15 cellular contexts compared by ENCODE assay signal in genomic region chr10:42513921-42514320, GRCh38.
DNase-seq lines count a peak whose midpoint lies in the region; TF ChIP-seq lines count a peak whose summit lies in the region.
"Had no signal": no experiment of that assay in that cellular context is flagged by ENCODE, and none has a peak within 500 bp of the region (broad histone marks: within the 10 kb centered on the region; RNA-seq: fewer than 3 reads in every experiment).

No MANE protein-coding gene starts in this region.

- H2BK120ac ChIP-seq in H9 (ENCODE audit: low read depth, low read length, poor library complexity, severe bottlenecking), result no peak overlapping the region

- no peaks in the 10 kb centered on the region for H3K4me1 ChIP-seq in HEK293 (ENCODE audit: control insufficient read depth, insufficient read depth, low read length)
- H3K4me1 ChIP-seq in endodermal cell (ENCODE audit: control insufficient read depth, insufficient read depth, low read length), result no peaks in the 10 kb centered on the region
- H3K4me1 ChIP-seq in H9 (ENCODE audit: insufficient read depth, low read length), result no peaks in the 10 kb centered on the region
- H3K4me1 ChIP-seq: HAP-1 had no signal

- H3K18ac ChIP-seq in H9 (ENCODE audit: insufficient read length, low read depth, low read length), result no peak overlapping the region

- H3K9ac ChIP-seq in endodermal cell (ENCODE audit: extremely low read depth, low read length, poor library complexity, severe bottlenecking) (no peak overlapping the region), H9 (ENCODE audit: extremely low read depth, insufficient read length, low read length) (no peak overlapping the region)

- no peak overlapping the region for H4K5ac ChIP-seq in H9 (ENCODE audit: insufficient read length, low read depth, low read length)

- H3K79me2 ChIP-seq in H9 (ENCODE audit: insufficient read depth, low read length), result no peaks in the 10 kb centered on the region

- DNase-seq in HEK293T (ENCODE audit: extremely low spot score), result no peak
- no peak for DNase-seq in endodermal cell
- no peak for DNase-seq in NCI-H345 treated with DMSO at 0.1 percent for 48 hours (lab: John Stamatoyannopoulos, UW; ENCODE audit: unreplicated experiment)
- DNase-seq in activated CD4-positive, alpha-beta T cell treated with anti-CD3 and anti-CD28 coated beads, Interleukin-2, amount 10 ng/mL, durations not matched to agents 7 days and 5 days, result no peak
- DNase-seq in H9, result no peak
- DNase-seq: C1 segment of cervical spinal cord; Calu3; CD4-positive, alpha-beta memory T cell; COR-L47; DMS53; DMS79 treated with DMSO at 0.1 percent for 48 hours; GF-D8 had no signal

- H2BK20ac ChIP-seq in H9 (ENCODE audit: low read depth, low read length, poor library complexity, severe bottlenecking), result no peak overlapping the region

- H3K27me3 Mint-ChIP-seq in endodermal cell (ENCODE audit: insufficient read depth) (peaks cover 2% of the 10 kb centered on the region), H9 (ENCODE audit: low read depth) (peaks cover 6% of the 10 kb centered on the region)
- no peaks in the 10 kb centered on the region for H3K27me3 Mint-ChIP-seq in activated CD4-positive, alpha-beta T cell treated with anti-CD3 and anti-CD28 coated beads, Interleukin-2, amount 10 ng/mL, durations not matched to agents 7 days and 5 days
- H3K27me3 Mint-ChIP-seq: CD4-positive, alpha-beta memory T cell had no signal

- H3K79me1 ChIP-seq in H9 (ENCODE audit: insufficient read depth, low read depth, low read length, poor library complexity, severe bottlenecking), result no peaks in the 10 kb centered on the region

- H3K4me1 Mint-ChIP-seq in endodermal cell (no peaks in the 10 kb centered on the region), H9 (no peaks in the 10 kb centered on the region)
- no peaks in the 10 kb centered on the region for H3K4me1 Mint-ChIP-seq in activated CD4-positive, alpha-beta T cell treated with anti-CD3 and anti-CD28 coated beads, Interleukin-2, amount 10 ng/mL, durations not matched to agents 7 days and 5 days
- H3K4me1 Mint-ChIP-seq: CD4-positive, alpha-beta memory T cell; GM23338 had no signal

- no peaks in the 10 kb centered on the region for H3K23me2 ChIP-seq in H9 (ENCODE audit: insufficient read length, low read depth, low read length, poor library complexity, severe bottlenecking)

- H3K23ac ChIP-seq in H9 (ENCODE audit: insufficient read length, low read depth, low read length), result no peak overlapping the region

- H3K9me3 Mint-ChIP-seq in endodermal cell (peaks cover 94% of the 10 kb centered on the region), H9 (peaks cover 93 to 96% of the 10 kb centered on the region in 2 experiments)
- H3K9me3 Mint-ChIP-seq in activated CD4-positive, alpha-beta T cell treated with anti-CD3 and anti-CD28 coated beads, Interleukin-2, amount 10 ng/mL, durations not matched to agents 7 days and 5 days, result peaks cover 63% of the 10 kb centered on the region

- H4K91ac ChIP-seq in H9 (ENCODE audit: insufficient read length, low read depth, low read length), result no peak overlapping the region

- H2AFZ ChIP-seq in H9 (ENCODE audit: low read length), result no peak overlapping the region
- H2AFZ ChIP-seq: GM23338 had no signal

- no peak overlapping the region for H2AK5ac ChIP-seq in H9 (ENCODE audit: insufficient read length, low read length)

- no peak overlapping the region for H2BK5ac ChIP-seq in H9 (ENCODE audit: insufficient read length, low read length)

- H2BK15ac ChIP-seq in H9 (ENCODE audit: low read depth, low read length), result no peak overlapping the region

- H3K27me3 ChIP-seq in endodermal cell (ENCODE audit: control insufficient read depth, insufficient read depth, low read length, poor library complexity, severe bottlenecking), result no peaks in the 10 kb centered on the region
- H3K27me3 ChIP-seq in H9 (ENCODE audit: insufficient read depth, low read length), result no peaks in the 10 kb centered on the region

- POLR2A ChIA-PET in HEK293 (lab: Yijun Ruan, JAX), result no interaction called here
- POLR2A ChIA-PET in HEK293T (lab: Yijun Ruan, JAX), result no interaction called here
- POLR2A ChIA-PET in activated CD4-positive, alpha-beta T cell treated with anti-CD3 and anti-CD28 coated beads, Interleukin-2, amount 10 ng/mL, durations not matched to agents 7 days and 5 days (lab: Charles Lee), result no interaction called here

- H3K27ac Mint-ChIP-seq in endodermal cell (no peak overlapping the region), H9 (no peak overlapping the region)
- H3K27ac Mint-ChIP-seq in activated CD4-positive, alpha-beta T cell treated with anti-CD3 and anti-CD28 coated beads, Interleukin-2, amount 10 ng/mL, durations not matched to agents 7 days and 5 days, result no peak overlapping the region
- H3K27ac Mint-ChIP-seq: CD4-positive, alpha-beta memory T cell; GM23338 had no signal

- no peak overlapping the region for H2BK12ac ChIP-seq in H9 (ENCODE audit: insufficient read length, low read depth, low read length)

- no peak overlapping the region for H3T11ph ChIP-seq in H9 (ENCODE audit: low read length)

- H3K36me3 Mint-ChIP-seq in endodermal cell (ENCODE audit: low read depth) (no peaks in the 10 kb centered on the region), H9 (ENCODE audit: insufficient read depth in 1 of 3, low read depth in 3 of 3) (peaks cover 16 to 41% (median 20%) of the 10 kb centered on the region in 3 experiments)
- peaks cover 21% of the 10 kb centered on the region for H3K36me3 Mint-ChIP-seq in activated CD4-positive, alpha-beta T cell treated with anti-CD3 and anti-CD28 coated beads, Interleukin-2, amount 10 ng/mL, durations not matched to agents 7 days and 5 days (ENCODE audit: low read depth)

- CTCF ChIA-PET in HEK293 (lab: Yijun Ruan, JAX), result no interaction called here
- CTCF ChIA-PET in HEK293T (lab: Yijun Ruan, JAX), result no interaction called here
- CTCF ChIA-PET in activated CD4-positive, alpha-beta T cell treated with anti-CD3 and anti-CD28 coated beads, Interleukin-2, amount 10 ng/mL, durations not matched to agents 7 days and 5 days (lab: Charles Lee), result interaction anchor here (0.6 kb wide), 1 partner anchor 292 kb away, joined by 3 read pairs; no protein-coding TSS in a partner anchor

- H3K56ac ChIP-seq in H9 (ENCODE audit: insufficient read length, low read depth, low read length), result no peak overlapping the region

- H3K27ac ChIP-seq in HEK293 (ENCODE audit: extremely low read depth, low read depth, low read length) (no peak overlapping the region), endodermal cell (ENCODE audit: low read depth, low read length) (no peak overlapping the region), H9 (ENCODE audit: insufficient read length, low read depth, low read length) (no peak overlapping the region)

- H4K20me1 ChIP-seq in H9 (ENCODE audit: control insufficient read depth, insufficient read depth, insufficient read length), result no peaks in the 10 kb centered on the region

- H3K4me3 Mint-ChIP-seq in endodermal cell, result no peak overlapping the region
- H3K4me3 Mint-ChIP-seq in activated CD4-positive, alpha-beta T cell treated with anti-CD3 and anti-CD28 coated beads, Interleukin-2, amount 10 ng/mL, durations not matched to agents 7 days and 5 days, result no peak overlapping the region
- no peak overlapping the region for H3K4me3 Mint-ChIP-seq in H9
- H3K4me3 Mint-ChIP-seq: CD4-positive, alpha-beta memory T cell; GM23338 had no signal

- no peak overlapping the region for H4K8ac ChIP-seq in H9 (replicated peaks; ENCODE audit: insufficient read length, low read depth, low read length)

- no peak overlapping the region for H3K4me2 ChIP-seq in H9 (ENCODE audit: insufficient read depth, insufficient read length, low read length)
- H3K4me2 ChIP-seq: GM23338 had no signal

- TF ChIP-seq CTCF in HEK293 (tag by site-specific recombination; IDR thresholded peaks at IDR 0.05), result no peak
- TF ChIP-seq CTCF in endodermal cell (conservative IDR thresholded peaks at IDR 0.05), result no peak
- TF ChIP-seq CTCF in H9 (conservative IDR thresholded peaks at IDR 0.05), result no peak

- H3K4ac ChIP-seq in H9 (ENCODE audit: low read depth, low read length), result no peak overlapping the region

- H3K4me3 ChIP-seq in HEK293 (ENCODE audit: low read depth, low read length) (no peak overlapping the region), endodermal cell (ENCODE audit: low read length) (peak overlapping the region; percentile 53)
- H3K4me3 ChIP-seq: GM23338, HAP-1 had no signal

- WGBS in endodermal cell (ENCODE audit: insufficient coverage in 1 of 2, insufficient read length in 1 of 2), 2 experiments, result 93 to 100% methylated on average over 2 to 3 of the region's 3 CpGs
- WGBS in H9 (ENCODE audit: extremely low coverage, insufficient read length, low lambda C conversion rate), result no CpG with 5 or more reads among the region's 3 CpGs

- no peak overlapping the region for H3K14ac ChIP-seq in H9 (ENCODE audit: insufficient read depth, low read length)

- H3K36me3 ChIP-seq in HEK293 (ENCODE audit: control insufficient read depth in 2 of 2, insufficient read depth in 1 of 2, low read length in 2 of 2) (no peaks in the 10 kb centered on the region), endodermal cell (ENCODE audit: control insufficient read depth, insufficient read depth, low read length) (no peaks in the 10 kb centered on the region)
- H3K36me3 ChIP-seq: HAP-1 had no signal

- no peaks in the 10 kb centered on the region for H3K9me3 ChIP-seq in HEK293 (ENCODE audit: control insufficient read depth, insufficient read depth, low read depth, low read length)
- H3K9me3 ChIP-seq in endodermal cell (ENCODE audit: control insufficient read depth, low read length), result peaks cover 92% of the 10 kb centered on the region
- peaks cover 67% of the 10 kb centered on the region for H3K9me3 ChIP-seq in H9 (ENCODE audit: control insufficient read depth, low read depth, low read length)

TF ChIP-seq in HEK293, 187 proteins besides CTCF, POLR2A, EP300 and RAD21:
- TF ChIP-seq SETDB1 (IDR thresholded peaks at IDR 0.05; ENCODE audit: insufficient read length, low read length) (peak; percentile 11), MEIS1 (CRISPR knock-in tag; IDR thresholded peaks at IDR 0.05; ENCODE audit: borderline replicate concordance) (no peak), ZNF146 (tag by site-specific recombination; IDR thresholded peaks at IDR 0.05) (peak; percentile 53; the same call in 1 of the 2 replicates)
TF ChIP-seq in HEK293: peak in this region for 2.

TF ChIP-seq in HEK293T, 16 proteins besides CTCF, POLR2A, EP300 and RAD21:
- TF ChIP-seq L3MBTL2 (conservative IDR thresholded peaks at IDR 0.05) (peak; percentile 20; the same call in 1 of the 2 replicates), NFRKB (IDR thresholded peaks at IDR 0.05) (no peak)
